ENCODE assay signal across 9 cellular contexts in the genomic region with DNA sequence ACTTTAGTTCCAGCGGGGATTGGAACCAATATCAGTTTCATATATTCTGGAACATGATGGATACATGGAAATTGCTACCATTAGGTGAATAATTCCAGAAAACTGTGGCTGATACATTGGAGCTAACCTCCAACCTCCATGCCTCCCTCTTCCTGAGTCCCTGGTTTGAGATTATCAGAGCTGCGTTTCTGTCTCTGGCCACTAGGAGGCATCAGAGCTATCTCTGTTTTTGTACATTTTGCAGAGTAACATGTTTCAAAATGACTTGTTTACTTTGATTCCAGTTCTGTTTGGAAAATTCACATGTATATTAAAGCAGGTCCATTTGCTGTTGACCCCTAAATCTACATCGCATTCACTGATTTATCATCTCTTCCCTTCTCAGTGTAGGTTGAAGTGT. TPM values are rescaled to one million over a fixed set of nuclear protein-coding genes. Genes with fewer than 3 reads are reported as not detected.
DNase-seq lines count a peak whose midpoint lies in the region; ATAC-seq and TF ChIP-seq lines count a peak whose summit lies in the region.
"Had no signal": no experiment of that assay in that cellular context is flagged by ENCODE, and none has a peak within 500 bp of the region (broad histone marks: within the 10 kb centered on the region; RNA-seq: fewer than 3 reads in every experiment).

No MANE protein-coding gene starts in this region.

- no peak overlapping the region for H3K27ac ChIP-seq in OCI-LY7 (ENCODE audit: low read depth, low read length, poor library complexity, severe bottlenecking)
- no peak overlapping the region for H3K27ac ChIP-seq in thoracic aorta
- H3K27ac ChIP-seq: SJSA1 had no signal

- no peaks in the 10 kb centered on the region for H3K27me3 ChIP-seq in Caco-2 (replicated peaks; ENCODE audit: control insufficient read depth, insufficient read depth, low read length)
- H3K27me3 ChIP-seq in thoracic aorta (replicated peaks; ENCODE audit: insufficient read depth): no peaks in the 10 kb centered on the region
- H3K27me3 ChIP-seq: SJSA1 had no signal

- peaks cover 7% of the 10 kb centered on the region for H3K4me1 Mint-ChIP-seq in Caco-2 (ENCODE audit: low read depth, unreplicated experiment)

- no peaks in the 10 kb centered on the region for H3K9me3 Mint-ChIP-seq in Caco-2 (ENCODE audit: unreplicated experiment)

- peak; percentile 43 for ATAC-seq in GM19324 (IDR thresholded peaks at IDR 0.05; ENCODE audit: low FRiP score, unreplicated experiment)
- ATAC-seq in thoracic aorta (ENCODE audit: insufficient number of reproducible peaks, low FRiP score, low read depth): no peak
- no peak for ATAC-seq in HG02571 (IDR thresholded peaks at IDR 0.05; ENCODE audit: unreplicated experiment)
- no peak for ATAC-seq in GM21390 (IDR thresholded peaks at IDR 0.05; ENCODE audit: unreplicated experiment)

- H3K4me3 ChIP-seq in Caco-2 (ENCODE audit: low read depth, low read length) (no peak overlapping the region), OCI-LY7 (ENCODE audit: low read depth, low read length, poor library complexity, severe bottlenecking) (no peak overlapping the region), thoracic aorta (no peak overlapping the region)
- H3K4me3 ChIP-seq: SJSA1 had no signal

- H3K79me2 ChIP-seq in OCI-LY7 (ENCODE audit: insufficient read depth, low read depth, low read length): no peaks in the 10 kb centered on the region

- H3K9me3 ChIP-seq in Caco-2 (no peaks in the 10 kb centered on the region), OCI-LY7 (ENCODE audit: low read length) (no peaks in the 10 kb centered on the region), thoracic aorta (no peaks in the 10 kb centered on the region)
- H3K9me3 ChIP-seq: SJSA1 had no signal

- POLR2A ChIA-PET in Caco-2 (lab: Charles Lee) (no interaction called here), OCI-LY7 (lab: Charles Lee) (interaction anchor here (0.6 kb wide), 1 partner anchor 132 kb away, joined by 3 read pairs; no protein-coding TSS in a partner anchor)

- no peaks in the 10 kb centered on the region for H3K4me1 ChIP-seq in Caco-2
- no peaks in the 10 kb centered on the region for H3K4me1 ChIP-seq in OCI-LY7 (ENCODE audit: insufficient read depth, low read length, poor library complexity, severe bottlenecking)
- H3K4me1 ChIP-seq in thoracic aorta (ENCODE audit: control insufficient read depth in 1 of 2, low read depth in 2 of 2): no peaks in the 10 kb centered on the region
- H3K4me1 ChIP-seq: SJSA1 had no signal

- no peaks in the 10 kb centered on the region for H3K36me3 Mint-ChIP-seq in Caco-2 (ENCODE audit: insufficient read depth, unreplicated experiment)

- intact Hi-C loops in Caco-2 (cut with micrococcal nuclease; ENCODE audit: unreplicated experiment) (no loop called here), OCI-LY7 (cut with micrococcal nuclease; ENCODE audit: unreplicated experiment) (no loop called here)

- DNase-seq in Caco-2 (peak in 1 of 2 experiments; percentile 10), OCI-LY7 (ENCODE audit: low spot score) (peak; percentile 16), astrocyte of the hippocampus (ENCODE audit: low read depth, low spot score) (peak; percentile 26), left kidney (ENCODE audit: low read depth, low spot score) (peak; percentile 39), thoracic aorta (ENCODE audit: low spot score) (no peak)

- H3K27me3 Mint-ChIP-seq in Caco-2 (ENCODE audit: insufficient read depth, unreplicated experiment): no peaks in the 10 kb centered on the region

- no peaks in the 10 kb centered on the region for H3K9me2 ChIP-seq in OCI-LY7 (ENCODE audit: insufficient read depth, low read length)

- no peaks in the 10 kb centered on the region for H4K20me1 ChIP-seq in OCI-LY7 (ENCODE audit: insufficient read depth, low read length)

- no peak overlapping the region for H3K4me2 ChIP-seq in OCI-LY7 (ENCODE audit: low read length)

- no peak overlapping the region for H3K4me3 Mint-ChIP-seq in Caco-2 (ENCODE audit: unreplicated experiment)

- H3K36me3 ChIP-seq in Caco-2 (ENCODE audit: control insufficient read depth, insufficient read depth, low read length) (no peaks in the 10 kb centered on the region), OCI-LY7 (ENCODE audit: insufficient read depth, low read length) (no peaks in the 10 kb centered on the region), thoracic aorta (no peaks in the 10 kb centered on the region)
- H3K36me3 ChIP-seq: SJSA1 had no signal

- TF ChIP-seq CTCF in Caco-2 (IDR thresholded peaks at IDR 0.05; ENCODE audit: insufficient read depth in 1 of 2, low read depth in 1 of 2, low read length in 1 of 2, severe bottlenecking in 1 of 2, unreplicated experiment in 1 of 2): peak; percentile 46 to 53
- peak; percentile 75 for TF ChIP-seq CTCF in OCI-LY7 (conservative IDR thresholded peaks at IDR 0.05; ENCODE audit: low read length)
- TF ChIP-seq CTCF in thoracic aorta (IDR thresholded peaks at IDR 0.05): peak; percentile 47

- peak overlapping the region; percentile 63 for H3K27ac Mint-ChIP-seq in Caco-2 (ENCODE audit: unreplicated experiment)

- CTCF ChIA-PET in Caco-2 (lab: Charles Lee) (interaction anchor here (1.0 kb wide), 1 partner anchor 17 kb away, joined by 10 read pairs; no protein-coding TSS in a partner anchor), OCI-LY7 (lab: Charles Lee; ENCODE audit: unreplicated experiment) (no interaction called here)

- no peak overlapping the region for H2AFZ ChIP-seq in OCI-LY7 (ENCODE audit: low read length)

- BruUV-seq in Caco-2 (replicated peaks; lab: Mats Ljungman, UMichigan) (no TSS peak), OCI-LY7 (replicated peaks; lab: Mats Ljungman, UMichigan) (no TSS peak)

RNA-seq across cellular contexts. Expression of a gene that starts 2.4 kb away (rescaled TPM):
- 0.39 and 0.95 TPM in 2 replicates for total RNA-seq in Caco-2 (2022)
- 0.19 and 0.23 TPM in 2 replicates for total RNA-seq in OCI-LY7 (2014; rRNA removed; shearing (Covaris generic))
- total RNA-seq in OCI-LY7 (2022): 0.38 and 0.76 TPM in 2 replicates
- 1 to 10 TPM; 1.2 to 1.4 TPM for total RNA-seq in thoracic aorta
